In genomic region chr17:81713556-81714411, GRCh38 we compare ENCODE assay signal across 1 cellular context.
TF ChIP-seq lines count a peak whose summit lies in the region.

No MANE protein-coding gene starts in this region.

TF ChIP-seq in HepG2, 621 proteins besides CTCF, POLR2A, EP300 and RAD21 (continued from another document and continues in another):
- TF ChIP-seq DZIP1 (CRISPR knock-in tag; IDR thresholded peaks at IDR 0.05) = no peak; the same call in none of the 2 replicates
- peak; percentile 100 for TF ChIP-seq ZBTB46 (CRISPR knock-in tag; IDR thresholded peaks at IDR 0.05; ENCODE audit: borderline replicate concordance)
- no peak for TF ChIP-seq ZNF530 (CRISPR knock-in tag; IDR thresholded peaks at IDR 0.05; ENCODE audit: low read depth)
- no peak for TF ChIP-seq ATM (IDR thresholded peaks at IDR 0.05; ENCODE audit: borderline replicate concordance)
- no peak for TF ChIP-seq ZNF790 (CRISPR knock-in tag; IDR thresholded peaks at IDR 0.05; ENCODE audit: borderline replicate concordance)
- TF ChIP-seq PRDM4 (CRISPR knock-in tag; IDR thresholded peaks at IDR 0.05; ENCODE audit: borderline replicate concordance) = 0 out of 2 replicates have a peak, but pooled peaks have one; percentile 66
- peak; percentile 94 for TF ChIP-seq AGO2 (optimal IDR thresholded peaks at IDR 0.05; ENCODE audit: low read depth, low read length)
- TF ChIP-seq NR1H2 (CRISPR knock-in tag; IDR thresholded peaks at IDR 0.05; ENCODE audit: borderline replicate concordance, low read depth) = no peak; the same call in 1 of the 2 replicates
- no peak for TF ChIP-seq ZEB1 (IDR thresholded peaks at IDR 0.05; ENCODE audit: insufficient replicate concordance, low read depth)
- TF ChIP-seq KAT8 (CRISPR knock-in tag; IDR thresholded peaks at IDR 0.05) = peak; percentile 77
- peak; percentile 84 for TF ChIP-seq YEATS4 (CRISPR knock-in tag; IDR thresholded peaks at IDR 0.05; ENCODE audit: borderline replicate concordance)
- TF ChIP-seq MTF2 (CRISPR knock-in tag; IDR thresholded peaks at IDR 0.05; ENCODE audit: borderline replicate concordance) = no peak
- TF ChIP-seq NFE2L1 (CRISPR knock-in tag; IDR thresholded peaks at IDR 0.05; ENCODE audit: borderline replicate concordance) = 0 out of 2 replicates have a peak, but pooled peaks have one; percentile 8
- no peak for TF ChIP-seq ZNF883 (CRISPR knock-in tag; IDR thresholded peaks at IDR 0.05; ENCODE audit: not compliant biosample characterization)
- no peak; the same call in none of the 2 replicates for TF ChIP-seq FOXO1 (CRISPR knock-in tag; IDR thresholded peaks at IDR 0.05)
- TF ChIP-seq ZNF710 (CRISPR knock-in tag; IDR thresholded peaks at IDR 0.05; ENCODE audit: borderline replicate concordance) = peak; percentile 84; the same call in 1 of the 2 replicates
- TF ChIP-seq TAF15 (IDR thresholded peaks at IDR 0.05; ENCODE audit: low read depth, low read length, poor library complexity, severe bottlenecking) = peak; percentile 19
- TF ChIP-seq SNAI1 (CRISPR knock-in tag; IDR thresholded peaks at IDR 0.05; ENCODE audit: borderline replicate concordance) = peak; percentile 21; the same call in 1 of the 2 replicates
- no peak; the same call in 1 of the 2 replicates for TF ChIP-seq HMG20A (CRISPR knock-in tag; IDR thresholded peaks at IDR 0.05; ENCODE audit: borderline replicate concordance)
- TF ChIP-seq ATF2 (CRISPR knock-in tag; IDR thresholded peaks at IDR 0.05) = peak; percentile 69
- no peak for TF ChIP-seq ZFP36 (IDR thresholded peaks at IDR 0.05; ENCODE audit: borderline replicate concordance, low read depth, low read length, partially characterized antibody)
- TF ChIP-seq CEBPB (IDR thresholded peaks at IDR 0.05; ENCODE audit: borderline replicate concordance, low read depth, low read length) = no peak
- no peak for TF ChIP-seq XRCC5 (optimal IDR thresholded peaks at IDR 0.05; ENCODE audit: low read length)
- no peak for TF ChIP-seq GATA4 (IDR thresholded peaks at IDR 0.05; ENCODE audit: borderline replicate concordance, low read depth)
- TF ChIP-seq ZNF570 (CRISPR knock-in tag; IDR thresholded peaks at IDR 0.05; ENCODE audit: borderline replicate concordance) = no peak
- no peak for TF ChIP-seq IKZF1 (IDR thresholded peaks at IDR 0.05)
- peak; percentile 84 for TF ChIP-seq ZNF431 (CRISPR knock-in tag; IDR thresholded peaks at IDR 0.05; ENCODE audit: borderline replicate concordance, low read depth)
- TF ChIP-seq CENPT (CRISPR knock-in tag; IDR thresholded peaks at IDR 0.05; ENCODE audit: low read depth) = peak; percentile 77; the same call in 1 of the 2 replicates
- TF ChIP-seq ZNF12 (CRISPR knock-in tag; IDR thresholded peaks at IDR 0.05) = no peak
- TF ChIP-seq TCF7L2 (IDR thresholded peaks at IDR 0.05; ENCODE audit: low read depth, low read length) = no peak
- peak; percentile 26; the same call in 1 of the 2 replicates for TF ChIP-seq STAT5B (CRISPR knock-in tag; IDR thresholded peaks at IDR 0.05)
- no peak for TF ChIP-seq ZNF569 (CRISPR knock-in tag; IDR thresholded peaks at IDR 0.05; ENCODE audit: borderline replicate concordance)
- TF ChIP-seq ZNF556 (CRISPR knock-in tag; IDR thresholded peaks at IDR 0.05; ENCODE audit: borderline replicate concordance) = no peak; the same call in none of the 2 replicates
- peak; percentile 76 for TF ChIP-seq SRSF1 (optimal IDR thresholded peaks at IDR 0.05; ENCODE audit: low read depth, low read length)
- TF ChIP-seq RFX3 (CRISPR knock-in tag; IDR thresholded peaks at IDR 0.05) = no peak
- TF ChIP-seq ATRX (CRISPR knock-in tag; IDR thresholded peaks at IDR 0.05; ENCODE audit: borderline replicate concordance) = no peak
- TF ChIP-seq POLR2AphosphoS5 (IDR thresholded peaks at IDR 0.05; ENCODE audit: low read depth, low read length) = peak; percentile 62
- TF ChIP-seq KLF12 (CRISPR knock-in tag; IDR thresholded peaks at IDR 0.05; ENCODE audit: borderline replicate concordance) = peak; percentile 93
- no peak for TF ChIP-seq ZNF850 (CRISPR knock-in tag; conservative IDR thresholded peaks at IDR 0.05)
- TF ChIP-seq HMGXB3 (CRISPR knock-in tag; IDR thresholded peaks at IDR 0.05; ENCODE audit: borderline replicate concordance) = peak; percentile 48; the same call in 1 of the 2 replicates
- TF ChIP-seq TBP (CRISPR knock-in tag; IDR thresholded peaks at IDR 0.05) = no peak
- no peak for TF ChIP-seq ZNF33A (CRISPR knock-in tag; IDR thresholded peaks at IDR 0.05; ENCODE audit: borderline replicate concordance)
- peak; percentile 82; the same call in 1 of the 2 replicates for TF ChIP-seq REPIN1 (CRISPR knock-in tag; IDR thresholded peaks at IDR 0.05; ENCODE audit: borderline replicate concordance, low read depth)
- TF ChIP-seq ZNF644 (CRISPR knock-in tag; IDR thresholded peaks at IDR 0.05; ENCODE audit: low read depth) = no peak; the same call in none of the 2 replicates
- TF ChIP-seq ZNF770 (CRISPR knock-in tag; IDR thresholded peaks at IDR 0.05) = peak; percentile 98
- TF ChIP-seq TMF1 (CRISPR knock-in tag; IDR thresholded peaks at IDR 0.05; ENCODE audit: low read depth) = peak; percentile 72; the same call in 1 of the 2 replicates
- TF ChIP-seq ZFP90 (CRISPR knock-in tag; IDR thresholded peaks at IDR 0.05; ENCODE audit: borderline replicate concordance) = peak; percentile 82; the same call in 1 of the 2 replicates
- TF ChIP-seq ZNF350 (CRISPR knock-in tag; IDR thresholded peaks at IDR 0.05; ENCODE audit: borderline replicate concordance, low read depth) = peak; percentile 94
- peak; percentile 78 for TF ChIP-seq ZNF160 (CRISPR knock-in tag; IDR thresholded peaks at IDR 0.05)
- no peak for TF ChIP-seq ATAD3A (CRISPR knock-in tag; IDR thresholded peaks at IDR 0.05)
- TF ChIP-seq YEATS2 (CRISPR knock-in tag; IDR thresholded peaks at IDR 0.05; ENCODE audit: borderline replicate concordance) = peak; percentile 83; the same call in 1 of the 2 replicates
- TF ChIP-seq SATB2 (CRISPR knock-in tag; IDR thresholded peaks at IDR 0.05) = 0 out of 2 replicates have a peak, but pooled peaks have one; percentile 38
